In genomic region chr5:140965905-140966292, GRCh38 we compare ENCODE assay signal across 11 cellular contexts. TPM values are rescaled to one million over a fixed set of nuclear protein-coding genes. Genes with fewer than 3 reads are reported as not detected.
DNase-seq lines count a peak whose midpoint lies in the region; ATAC-seq, FAIRE-seq and TF ChIP-seq lines count a peak whose summit lies in the region.
"Had no signal": no experiment of that assay in that cellular context is flagged by ENCODE, and none has a peak within 500 bp of the region (broad histone marks: within the 10 kb centered on the region; RNA-seq: fewer than 3 reads in every experiment).

No MANE protein-coding gene starts in this region.

- H3K4me3 Mint-ChIP-seq in GM23338, result peak overlapping the region; percentile 90

- no peak for TF ChIP-seq EP300 in SK-N-SH (IDR thresholded peaks at IDR 0.05; ENCODE audit: borderline replicate concordance in 1 of 2, low read depth in 1 of 2, low read length in 1 of 2)
- TF ChIP-seq EP300 in sigmoid colon (IDR thresholded peaks at IDR 0.05), result no peak

- peaks cover 14% of the 10 kb centered on the region for H3K4me1 ChIP-seq in GM23338 (ENCODE audit: insufficient read depth)
- H3K4me1 ChIP-seq in SK-N-SH (ENCODE audit: control insufficient read depth in 1 of 2, insufficient read depth in 2 of 2, low read depth in 1 of 2, low read length in 1 of 2), result peaks cover 8 to 39% of the 10 kb centered on the region in 2 experiments; a peak in 3 of 4 replicates
- peaks cover 0 to 20% of the 10 kb centered on the region in 2 donors for H3K4me1 ChIP-seq in right atrium auricular region
- H3K4me1 ChIP-seq in sigmoid colon, result peaks cover 0 to 18% (median 11%) of the 10 kb centered on the region in 4 donors
- H3K4me1 ChIP-seq in small intestine (ENCODE audit: control insufficient read depth in 2 of 2, insufficient read depth in 1 of 2, low read depth in 1 of 2, low read length in 1 of 2), result no peaks in the 10 kb centered on the region

- ATAC-seq in GM23338, result peak; percentile 7
- ATAC-seq in GM21515 (IDR thresholded peaks at IDR 0.05; ENCODE audit: unreplicated experiment), result no peak

- no peaks in the 10 kb centered on the region for H3K36me3 ChIP-seq in GM23338 (ENCODE audit: insufficient read depth)
- no peaks in the 10 kb centered on the region for H3K36me3 ChIP-seq in SK-N-SH (replicated peaks in 1 of 2; ENCODE audit: control insufficient read depth in 1 of 2, insufficient read depth in 2 of 2, low read length in 1 of 2)
- no peaks in the 10 kb centered on the region for H3K36me3 ChIP-seq in right atrium auricular region
- H3K36me3 ChIP-seq in sigmoid colon, result no peaks in the 10 kb centered on the region
- H3K36me3 ChIP-seq in small intestine (ENCODE audit: control insufficient read depth in 2 of 2, insufficient read depth in 2 of 2, low read length in 2 of 2), result no peaks in the 10 kb centered on the region

- FAIRE-seq in small intestine (lab: Jason Lieb, UNC), result no peak
- FAIRE-seq: GM12891 had no signal

- intact Hi-C loops in sigmoid colon (cut with DNase I), result loop anchor here (2.0 kb wide), 1 partner anchor 75 kb away; no protein-coding TSS in a partner anchor

- H3K79me2 ChIP-seq in GM23338 (replicated peaks; ENCODE audit: insufficient read depth), result 0 out of 2 replicates have a peak, but pooled peaks cover 5% of the 10 kb centered on the region
- no peaks in the 10 kb centered on the region for H3K79me2 ChIP-seq in SK-N-SH (ENCODE audit: insufficient read depth)

- H3K4me3 ChIP-seq in GM23338 (peak overlapping the region; percentile 93), SK-N-SH (ENCODE audit: low read depth in 2 of 2, low read length in 1 of 2) (peak overlapping the region; percentile 64 to 75), right atrium auricular region (peak overlapping the region; percentile 33 to 63), sigmoid colon (peak overlapping the region; percentile 40 to 67 (median 54)), small intestine (ENCODE audit: low read depth in 1 of 2, low read length in 2 of 2) (peak overlapping the region in 1 of 2 donors; percentile 12)

- 0% methylated on average over 9 of the region's 9 CpGs for WGBS in SK-N-SH (ENCODE audit: low lambda C conversion rate)
- WGBS in sigmoid colon, 2 donors, result 4 to 8% methylated on average over 9 of the region's 9 CpGs
- 4 to 10% (median 9%) methylated on average over 9 of the region's 9 CpGs for WGBS in small intestine, 3 donors

- H2AFZ ChIP-seq in GM23338, result peak overlapping the region; percentile 86
- peak overlapping the region; percentile 86 for H2AFZ ChIP-seq in SK-N-SH (ENCODE audit: low read depth)

- H3K36me3 Mint-ChIP-seq in GM23338 (ENCODE audit: low read depth), result peaks cover 4% of the 10 kb centered on the region; the same call in 2 of the 3 replicates

- peak overlapping the region; percentile 38; the same call in 1 of the 2 replicates for H3K27ac Mint-ChIP-seq in GM23338

- TF ChIP-seq CTCF in GM23338 (conservative IDR thresholded peaks at IDR 0.05; ENCODE audit: low read depth in 2 of 2), result no peak
- TF ChIP-seq CTCF in SK-N-SH (IDR thresholded peaks at IDR 0.05), result no peak
- TF ChIP-seq CTCF in right atrium auricular region (IDR thresholded peaks at IDR 0.05), result no peak
- TF ChIP-seq CTCF in sigmoid colon (IDR thresholded peaks at IDR 0.05), result no peak

- CTCF ChIA-PET in SK-N-SH (lab: Yijun Ruan, JAX), result interaction anchor here (0.8 to 4.1 kb wide), 10 partner anchors 14 to 598 kb away, joined by 3 to 45 read pairs (median 8); partner anchors contain the start of genes PCDHA12, PCDHA8 and PCDHAC1

- TF ChIP-seq POLR2A in sigmoid colon (IDR thresholded peaks at IDR 0.05), result no peak

- DNase-seq in GM23338 (ENCODE audit: low spot score) (peak; percentile 61), SK-N-SH (no peak), right atrium auricular region (ENCODE audit: low spot score) (no peak), sigmoid colon (no peak), NCI-H2196 treated with DMSO at 0.1 percent for 48 hours (lab: John Stamatoyannopoulos, UW; ENCODE audit: unreplicated experiment) (no peak), OCI-M2 (lab: John Stamatoyannopoulos, UW; ENCODE audit: unreplicated experiment) (no peak), small intestine (no peak)
- DNase-seq: activated gamma-delta T cell treated with Interleukin-2 at 50 U/mL for 16 hours had no signal

- H4K20me1 ChIP-seq in GM23338 (replicated peaks; ENCODE audit: insufficient read depth), result 0 out of 2 replicates have a peak, but pooled peaks cover 3% of the 10 kb centered on the region
- H4K20me1 ChIP-seq in SK-N-SH (ENCODE audit: insufficient read depth), result no peaks in the 10 kb centered on the region

- H3K27me3 Mint-ChIP-seq in GM23338 (ENCODE audit: insufficient read depth, low read depth, poor library complexity), result peaks cover 26% of the 10 kb centered on the region

- H3F3A ChIP-seq in GM23338 (replicated peaks; ENCODE audit: low read depth) (no peaks in the 10 kb centered on the region), SK-N-SH (replicated peaks; ENCODE audit: insufficient read depth) (no peaks in the 10 kb centered on the region)

- H3K27ac ChIP-seq in GM23338 (ENCODE audit: low read depth) (peak overlapping the region; percentile 53; the same call in 1 of the 2 replicates), SK-N-SH (ENCODE audit: low read depth in 2 of 2, low read length in 1 of 2) (peak overlapping the region in 1 of 2 experiments; percentile 94; a peak in 2 of 4 replicates), right atrium auricular region (peak overlapping the region; percentile 35 to 46), sigmoid colon (peak overlapping the region; percentile 51 to 90 (median 60)), small intestine (ENCODE audit: low read depth in 1 of 2, low read length in 1 of 2) (no peak overlapping the region)

- TF ChIP-seq RAD21 in SK-N-SH (IDR thresholded peaks at IDR 0.05; ENCODE audit: low read length), result no peak

- no peaks in the 10 kb centered on the region for H3K9me3 Mint-ChIP-seq in GM23338

- H3K4me2 ChIP-seq in GM23338 (peak overlapping the region; percentile 99), SK-N-SH (peak overlapping the region; percentile 94)

- peaks cover 43% of the 10 kb centered on the region for H3K27me3 ChIP-seq in GM23338 (ENCODE audit: insufficient read depth)
- H3K27me3 ChIP-seq in SK-N-SH (ENCODE audit: insufficient read depth), result no peaks in the 10 kb centered on the region
- H3K27me3 ChIP-seq in right atrium auricular region, result no peaks in the 10 kb centered on the region
- peaks cover 0 to 15% (median 0%) of the 10 kb centered on the region in 3 donors for H3K27me3 ChIP-seq in sigmoid colon
- peaks cover 0 to 7% of the 10 kb centered on the region in 2 donors for H3K27me3 ChIP-seq in small intestine (ENCODE audit: control insufficient read depth in 2 of 2, insufficient read depth in 2 of 2, low read length in 2 of 2)

- POLR2A ChIA-PET in SK-N-SH (lab: Yijun Ruan, JAX), result interaction anchor here (0.9 to 3.4 kb wide), 10 partner anchors 11 to 124 kb away, joined by 3 to 31 read pairs (median 7); partner anchors contain the start of genes PCDHA12, PCDHA8 and PCDHAC1

- no peaks in the 10 kb centered on the region for H3K9me2 ChIP-seq in GM23338 (ENCODE audit: insufficient read depth)
- no peaks in the 10 kb centered on the region for H3K9me2 ChIP-seq in SK-N-SH

- H3K9me3 ChIP-seq in SK-N-SH (no peaks in the 10 kb centered on the region), right atrium auricular region (no peaks in the 10 kb centered on the region), sigmoid colon (no peaks in the 10 kb centered on the region), small intestine (ENCODE audit: control insufficient read depth, low read depth) (no peaks in the 10 kb centered on the region)

- peaks cover 38% of the 10 kb centered on the region for H3K4me1 Mint-ChIP-seq in GM23338

- no peak overlapping the region; the same call in 1 of the 2 replicates for H3K9ac ChIP-seq in SK-N-SH

TF ChIP-seq in GM23338, 12 proteins besides CTCF, POLR2A, EP300 and RAD21 (continues in another document):
- no peak for TF ChIP-seq STAT1 (IDR thresholded peaks at IDR 0.05; ENCODE audit: unreplicated experiment)

TF ChIP-seq in SK-N-SH, 30 proteins besides CTCF, POLR2A, EP300 and RAD21:
- no peak for TF ChIP-seq GABPA (IDR thresholded peaks at IDR 0.05; ENCODE audit: low read depth)
- no peak for TF ChIP-seq TAF1 (IDR thresholded peaks at IDR 0.05; ENCODE audit: borderline replicate concordance, low read depth, low read length)
- no peak for TF ChIP-seq TCF12 (IDR thresholded peaks at IDR 0.05)
- no peak for TF ChIP-seq MXI1 (IDR thresholded peaks at IDR 0.05; ENCODE audit: low read depth, low read length)

RNA-seq across cellular contexts. Expression of gene PCDHAC2, which starts 0.4 kb away (rescaled TPM):
- total RNA-seq in GM23338 (2014; rRNA removed; shearing (Covaris generic)), result 11.8 and 13.1 TPM in 2 replicates
- polyA plus RNA-seq in GM23338 (2016; fragmentation: Nextera tagmentation; extraction: Ambion mirVana) (0.54 and 1.8 TPM in 2 replicates), SK-N-SH (2012; rRNA removed) (0.39 and 0.76 TPM in 2 replicates), sigmoid colon (under 1 TPM in 1 of 3 donors, not detected in 2; 0.66 TPM), small intestine (under 1 TPM in 1 of 3 donors, not detected in 2; 0.72 TPM)
- 1.1 and 1.8 TPM in 2 replicates for polyA plus RNA-seq in SK-N-SH (2012; cell fraction: cytosol; rRNA removed)
- 0.30 and 0.53 TPM in 2 replicates for polyA plus RNA-seq in SK-N-SH (2012; cell fraction: nucleus; rRNA removed)
- total RNA-seq in right atrium auricular region (1 to 10 TPM; 3.7 to 4.1 TPM), sigmoid colon (1 to 10 TPM; 1.3 to 3.0 (median 2.2) TPM)
- total RNA-seq: RPMI7951 had no signal

RNA-seq across cellular contexts. Expression of gene PCDHAC1, which starts 39.8 kb away (rescaled TPM):
- total RNA-seq in GM23338 (2014; rRNA removed; shearing (Covaris generic)), result 9.9 and 12.1 TPM in 2 replicates
- polyA plus RNA-seq in GM23338 (2016; fragmentation: Nextera tagmentation; extraction: Ambion mirVana) (0.50 and 0.53 TPM in 2 replicates), SK-N-SH (2012; rRNA removed) (0.08 and 0.21 TPM in 2 replicates), sigmoid colon (under 1 TPM in 1 of 3 donors, not detected in 2; 0.34 TPM), small intestine (under 1 TPM in 1 of 3 donors, not detected in 2; 0.27 TPM)
- polyA plus RNA-seq in SK-N-SH (2012; cell fraction: cytosol; rRNA removed), result 0.10 and 0.24 TPM in 2 replicates
- 0.12 and 0.13 TPM in 2 replicates for polyA plus RNA-seq in SK-N-SH (2012; cell fraction: nucleus; rRNA removed)
- total RNA-seq in right atrium auricular region (under 1 TPM; 0.26 to 0.51 TPM), sigmoid colon (1 to 10 TPM in 1 of 4 donors, under 1 TPM in 3; 0.54 to 1.7 (median 0.77) TPM)
- total RNA-seq: RPMI7951 had no signal

Comparison
In these comparisons a context has a peak if more than half of its experiments do, and no peak if none do; other contexts are left out.
1. H3K27ac ChIP-seq: peak in GM23338 (single experiment), right atrium auricular region (2 of 2) and sigmoid colon (4 of 4); none in small intestine (0 of 2).